25 cellular contexts compared by ENCODE assay signal in the genomic region with DNA sequence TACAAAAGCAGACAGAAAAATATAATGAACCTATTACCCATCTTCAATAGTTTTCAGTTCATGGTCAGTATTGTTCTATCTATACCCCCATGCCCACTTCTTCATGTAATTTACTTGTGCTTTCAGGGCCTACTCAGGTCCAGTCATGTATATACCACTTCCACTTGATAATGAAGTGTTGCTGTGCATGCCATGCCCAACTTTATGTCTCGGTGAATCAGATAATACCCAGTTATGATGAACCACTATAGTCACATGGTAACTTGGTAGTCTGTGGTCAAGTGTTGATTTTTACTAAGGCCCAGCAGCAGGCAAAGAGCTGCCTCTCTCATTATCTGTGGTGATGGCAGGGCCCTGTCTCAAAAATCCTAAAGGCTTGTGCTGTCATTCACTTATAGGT.
A peak's percentile ranks its signal among the peaks of the same experiment; 100 is the strongest.
DNase-seq lines count a peak whose midpoint lies in the region; ATAC-seq, FAIRE-seq and TF ChIP-seq lines count a peak whose summit lies in the region.
"Had no signal": no experiment of that assay in that cellular context is flagged by ENCODE, and none has a peak within 500 bp of the region (broad histone marks: within the 10 kb centered on the region; RNA-seq: fewer than 3 reads in every experiment).

No MANE protein-coding gene starts in this region.

- no peak overlapping the region for H3K27ac ChIP-seq in GM23338 (ENCODE audit: low read depth)
- H3K27ac ChIP-seq: 22Rv1, A549, BLaER1 had no signal

- H3K36me3 ChIP-seq in GM23338 (ENCODE audit: insufficient read depth), result no peaks in the 10 kb centered on the region
- H3K36me3 ChIP-seq in bronchial epithelial cell (ENCODE audit: control insufficient read depth, insufficient read depth, low read length), result no peaks in the 10 kb centered on the region
- H3K36me3 ChIP-seq: BE2C, BLaER1 had no signal

- no peak overlapping the region for H3K4me2 ChIP-seq in GM23338
- H3K4me2 ChIP-seq: A549, BLaER1 had no signal

- H3K9me3 Mint-ChIP-seq in GM23338, result no peaks in the 10 kb centered on the region
- H3K9me3 Mint-ChIP-seq in stimulated activated memory B cell treated with anti-CD40 and anti-IgM and Interleukin-4, amounts not matched to agents 10 μg/mL and 1 μg/mL and 100 μg/mL, for 72 hours, result no peaks in the 10 kb centered on the region
- H3K9me3 Mint-ChIP-seq: CD4-positive, alpha-beta memory T cell had no signal

- H3K27ac Mint-ChIP-seq in GM23338, result no peak overlapping the region
- no peak overlapping the region for H3K27ac Mint-ChIP-seq in stimulated activated memory B cell treated with anti-CD40 and anti-IgM and Interleukin-4, amounts not matched to agents 10 μg/mL and 1 μg/mL and 100 μg/mL, for 72 hours
- H3K27ac Mint-ChIP-seq: CD14-positive monocyte; CD4-positive, alpha-beta memory T cell; CD4-positive, CD25-positive, alpha-beta regulatory T cell; CD8-positive, alpha-beta memory T cell had no signal

- H3K4me1 ChIP-seq in GM23338 (ENCODE audit: insufficient read depth), result no peaks in the 10 kb centered on the region
- H3K4me1 ChIP-seq: BE2C, BLaER1 had no signal

- H3K27me3 ChIP-seq in GM23338 (ENCODE audit: insufficient read depth), result no peaks in the 10 kb centered on the region
- no peaks in the 10 kb centered on the region for H3K27me3 ChIP-seq in bronchial epithelial cell (ENCODE audit: control insufficient read depth, insufficient read depth, low read length)
- H3K27me3 ChIP-seq: BE2C, BLaER1 had no signal

- no peaks in the 10 kb centered on the region for H3K4me1 Mint-ChIP-seq in GM23338
- H3K4me1 Mint-ChIP-seq in stimulated activated memory B cell treated with anti-CD40 and anti-IgM and Interleukin-4, amounts not matched to agents 10 μg/mL and 1 μg/mL and 100 μg/mL, for 72 hours, result no peaks in the 10 kb centered on the region
- H3K4me1 Mint-ChIP-seq: CD14-positive monocyte; CD4-positive, alpha-beta memory T cell; CD4-positive, CD25-positive, alpha-beta regulatory T cell; CD8-positive, alpha-beta memory T cell had no signal

- no peaks in the 10 kb centered on the region for H3F3A ChIP-seq in GM23338 (replicated peaks; ENCODE audit: low read depth)

- peaks cover 14% of the 10 kb centered on the region; the same call in 1 of the 2 replicates for H3K9me2 ChIP-seq in GM23338 (ENCODE audit: insufficient read depth)

- H4K20me1 ChIP-seq in GM23338 (replicated peaks; ENCODE audit: insufficient read depth), result no peaks in the 10 kb centered on the region
- H4K20me1 ChIP-seq: BLaER1 had no signal

- H3K4me3 Mint-ChIP-seq in GM23338, result no peak overlapping the region
- H3K4me3 Mint-ChIP-seq in stimulated activated memory B cell treated with anti-CD40 and anti-IgM and Interleukin-4, amounts not matched to agents 10 μg/mL and 1 μg/mL and 100 μg/mL, for 72 hours, result no peak overlapping the region
- H3K4me3 Mint-ChIP-seq: CD14-positive monocyte; CD4-positive, alpha-beta memory T cell; CD4-positive, CD25-positive, alpha-beta regulatory T cell; CD8-positive, alpha-beta memory T cell had no signal

- TF ChIP-seq CTCF in GM23338 (conservative IDR thresholded peaks at IDR 0.05; ENCODE audit: low read depth in 2 of 2), result no peak
- TF ChIP-seq CTCF in bronchial epithelial cell (IDR thresholded peaks at IDR 0.05; ENCODE audit: insufficient read depth, low read length, severe bottlenecking), result no peak

- H3K36me3 Mint-ChIP-seq in GM23338 (ENCODE audit: low read depth), result no peaks in the 10 kb centered on the region
- H3K36me3 Mint-ChIP-seq in stimulated activated memory B cell treated with anti-CD40 and anti-IgM and Interleukin-4, amounts not matched to agents 10 μg/mL and 1 μg/mL and 100 μg/mL, for 72 hours, result no peaks in the 10 kb centered on the region
- H3K36me3 Mint-ChIP-seq: CD14-positive monocyte; CD4-positive, alpha-beta memory T cell; CD4-positive, CD25-positive, alpha-beta regulatory T cell; CD8-positive, alpha-beta memory T cell had no signal

- no peaks in the 10 kb centered on the region for H3K79me2 ChIP-seq in GM23338 (replicated peaks; ENCODE audit: insufficient read depth)

- no peaks in the 10 kb centered on the region for H3K27me3 Mint-ChIP-seq in GM23338 (ENCODE audit: insufficient read depth, low read depth, poor library complexity)
- H3K27me3 Mint-ChIP-seq in stimulated activated memory B cell treated with anti-CD40 and anti-IgM and Interleukin-4, amounts not matched to agents 10 μg/mL and 1 μg/mL and 100 μg/mL, for 72 hours, result no peaks in the 10 kb centered on the region
- H3K27me3 Mint-ChIP-seq: CD4-positive, alpha-beta memory T cell; CD4-positive, CD25-positive, alpha-beta regulatory T cell had no signal

- DNase-seq in GM23338 (ENCODE audit: low spot score) (no peak), bronchial epithelial cell (ENCODE audit: low read depth) (peak; percentile 57), posterior vena cava (ENCODE audit: low spot score) (no peak), AG08396 (ENCODE audit: low spot score) (no peak)
- DNase-seq: BE2C; C1 segment of cervical spinal cord; CD4-positive, alpha-beta memory T cell; CD4-positive, CD25-positive, alpha-beta regulatory T cell; CD8-positive, alpha-beta memory T cell; COR-L47; DMS 273 treated with DMSO at 0.1 percent for 48 hours; DMS153; DMS53; DMS79; DND-41; EL; GDM1 had no signal

- H3K4me3 ChIP-seq in GM23338 (no peak overlapping the region), bronchial epithelial cell (ENCODE audit: low read depth, low read length) (no peak overlapping the region)
- H3K4me3 ChIP-seq: A549, BLaER1, GM12878 had no signal

- ATAC-seq in GM23338, result no peak
- ATAC-seq in stimulated activated memory B cell treated with anti-CD40 and anti-IgM and Interleukin-4, amounts not matched to agents 10 μg/mL and 1 μg/mL and 100 μg/mL, for 72 hours, result peak; percentile 31
- ATAC-seq: A549, GM12878 had no signal

- no peak for FAIRE-seq in bronchial epithelial cell (lab: Jason Lieb, UNC)
- FAIRE-seq: A549, GM12878, GM12892, GM18507 had no signal

- intact Hi-C loops in posterior vena cava (cut with DNase I), result no loop called here

- 0 out of 2 replicates have a peak overlapping the region, but pooled peaks have one; percentile 23 for H2AFZ ChIP-seq in GM23338

TF ChIP-seq in GM23338, 12 proteins besides CTCF, POLR2A, EP300 and RAD21 (continues in another document):
- TF ChIP-seq ZNF331 (CRISPR knock-in tag; IDR thresholded peaks at IDR 0.05; ENCODE audit: low read depth), result no peak
- no peak for TF ChIP-seq POLR2AphosphoS5 (IDR thresholded peaks at IDR 0.05; ENCODE audit: low read depth)
- TF ChIP-seq, protein P1, sequence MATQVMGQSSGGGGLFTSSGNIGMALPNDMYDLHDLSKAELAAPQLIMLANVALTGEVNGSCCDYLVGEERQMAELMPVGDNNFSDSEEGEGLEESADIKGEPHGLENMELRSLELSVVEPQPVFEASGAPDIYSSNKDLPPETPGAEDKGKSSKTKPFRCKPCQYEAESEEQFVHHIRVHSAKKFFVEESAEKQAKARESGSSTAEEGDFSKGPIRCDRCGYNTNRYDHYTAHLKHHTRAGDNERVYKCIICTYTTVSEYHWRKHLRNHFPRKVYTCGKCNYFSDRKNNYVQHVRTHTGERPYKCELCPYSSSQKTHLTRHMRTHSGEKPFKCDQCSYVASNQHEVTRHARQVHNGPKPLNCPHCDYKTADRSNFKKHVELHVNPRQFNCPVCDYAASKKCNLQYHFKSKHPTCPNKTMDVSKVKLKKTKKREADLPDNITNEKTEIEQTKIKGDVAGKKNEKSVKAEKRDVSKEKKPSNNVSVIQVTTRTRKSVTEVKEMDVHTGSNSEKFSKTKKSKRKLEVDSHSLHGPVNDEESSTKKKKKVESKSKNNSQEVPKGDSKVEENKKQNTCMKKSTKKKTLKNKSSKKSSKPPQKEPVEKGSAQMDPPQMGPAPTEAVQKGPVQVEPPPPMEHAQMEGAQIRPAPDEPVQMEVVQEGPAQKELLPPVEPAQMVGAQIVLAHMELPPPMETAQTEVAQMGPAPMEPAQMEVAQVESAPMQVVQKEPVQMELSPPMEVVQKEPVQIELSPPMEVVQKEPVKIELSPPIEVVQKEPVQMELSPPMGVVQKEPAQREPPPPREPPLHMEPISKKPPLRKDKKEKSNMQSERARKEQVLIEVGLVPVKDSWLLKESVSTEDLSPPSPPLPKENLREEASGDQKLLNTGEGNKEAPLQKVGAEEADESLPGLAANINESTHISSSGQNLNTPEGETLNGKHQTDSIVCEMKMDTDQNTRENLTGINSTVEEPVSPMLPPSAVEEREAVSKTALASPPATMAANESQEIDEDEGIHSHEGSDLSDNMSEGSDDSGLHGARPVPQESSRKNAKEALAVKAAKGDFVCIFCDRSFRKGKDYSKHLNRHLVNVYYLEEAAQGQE (IDR thresholded peaks at IDR 0.05; ENCODE audit: unreplicated experiment), result no peak
- no peak for TF ChIP-seq NANOG (IDR thresholded peaks at IDR 0.05; ENCODE audit: borderline replicate concordance)
- TF ChIP-seq, protein P2, sequence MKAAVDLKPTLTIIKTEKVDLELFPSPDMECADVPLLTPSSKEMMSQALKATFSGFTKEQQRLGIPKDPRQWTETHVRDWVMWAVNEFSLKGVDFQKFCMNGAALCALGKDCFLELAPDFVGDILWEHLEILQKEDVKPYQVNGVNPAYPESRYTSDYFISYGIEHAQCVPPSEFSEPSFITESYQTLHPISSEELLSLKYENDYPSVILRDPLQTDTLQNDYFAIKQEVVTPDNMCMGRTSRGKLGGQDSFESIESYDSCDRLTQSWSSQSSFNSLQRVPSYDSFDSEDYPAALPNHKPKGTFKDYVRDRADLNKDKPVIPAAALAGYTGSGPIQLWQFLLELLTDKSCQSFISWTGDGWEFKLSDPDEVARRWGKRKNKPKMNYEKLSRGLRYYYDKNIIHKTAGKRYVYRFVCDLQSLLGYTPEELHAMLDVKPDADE (IDR thresholded peaks at IDR 0.05), result no peak
- TF ChIP-seq ZNF114 (CRISPR knock-in tag; IDR thresholded peaks at IDR 0.05), result no peak
- no peak for TF ChIP-seq CREB1 (CRISPR knock-in tag; IDR thresholded peaks at IDR 0.05; ENCODE audit: low read depth)
- TF ChIP-seq JUNB (IDR thresholded peaks at IDR 0.05; ENCODE audit: unreplicated experiment), result no peak
- no peak for TF ChIP-seq EZH2phosphoT487 (IDR thresholded peaks at IDR 0.05; ENCODE audit: unreplicated experiment)
